23 cellular contexts compared by ENCODE assay signal in genomic region chr18:4353853-4354418, GRCh38.
"Had no signal": no experiment of that assay in that cellular context is flagged by ENCODE, and none has a peak within 500 bp of the region (broad histone marks: within the 10 kb centered on the region; RNA-seq: fewer than 3 reads in every experiment).

No MANE protein-coding gene starts in this region.

- H3K9me3 ChIP-seq: neutrophil, pancreas, psoas muscle, right atrium auricular region, testis, vagina had no signal

- H3K4me3 ChIP-seq: pancreas, psoas muscle, right atrium auricular region, spleen, testis, vagina had no signal

- H3K27me3 Mint-ChIP-seq: activated CD4-positive, alpha-beta memory T cell treated with anti-CD3 and anti-CD28 coated beads for 36 hours; activated naive CD4-positive, alpha-beta T cell treated with anti-CD3 and anti-CD28 coated beads, Interleukin-2, amount 10 ng/mL, durations not matched to agents 7 days and 5 days; natural killer cell treated with Interleukin-12 subunit alpha and Interleukin-12 subunit beta and Interleukin-15 and Interleukin-18, amount 100 ng/mL, for 72 hours had no signal

- H3K36me3 Mint-ChIP-seq: activated CD4-positive, alpha-beta memory T cell treated with anti-CD3 and anti-CD28 coated beads for 36 hours; activated naive CD4-positive, alpha-beta T cell treated with anti-CD3 and anti-CD28 coated beads, Interleukin-2, amount 10 ng/mL, durations not matched to agents 7 days and 5 days; natural killer cell treated with Interleukin-12 subunit alpha and Interleukin-12 subunit beta and Interleukin-15 and Interleukin-18, amount 100 ng/mL, for 72 hours; type B pancreatic cell had no signal

- ATAC-seq: activated T-cell treated with anti-CD3 and anti-CD28 coated beads, Interleukin-2, amount 50 U/mL, for 72 hours; left ventricle myocardium superior; natural killer cell treated with Interleukin-12 subunit alpha and Interleukin-12 subunit beta and Interleukin-15 and Interleukin-18, amount 100 ng/mL, for 72 hours; pancreas; psoas muscle had no signal

- H3K36me3 ChIP-seq: neutrophil, pancreas, right atrium auricular region, spleen, vagina had no signal

- DNase-seq: activated CD4-positive, alpha-beta memory T cell treated with anti-CD3 and anti-CD28 coated beads for 36 hours; activated CD4-positive, alpha-beta T cell treated with anti-CD3 and anti-CD28 coated beads for 48 hours; activated effector memory CD4-positive, alpha-beta T cell treated with anti-CD3 and anti-CD28 coated beads, Interleukin-2, amount 50 U/mL, for 16 hours; activated naive CD4-positive, alpha-beta T cell treated with anti-CD3 and anti-CD28 coated beads, Interleukin-2, amount 10 ng/mL, durations not matched to agents 7 days and 5 days; activated T-cell treated with anti-CD3 and anti-CD28 coated beads, Interleukin-2, amount 50 U/mL, for 72 hours; amygdala; cerebellar nuclear complex; cortex of kidney; left ventricle myocardium superior; mammary epithelial cell; pancreas; psoas muscle; spleen; stimulated activated CD4-positive, alpha-beta T cell treated with anti-CD3 and anti-CD28 coated beads, Interleukin-4, amount 100 ng/mL, for 1 hour; stimulated activated naive CD4-positive, alpha-beta T cell; T1000; testis had no signal

- H3K4me3 Mint-ChIP-seq: activated CD4-positive, alpha-beta memory T cell treated with anti-CD3 and anti-CD28 coated beads for 36 hours; activated naive CD4-positive, alpha-beta T cell treated with anti-CD3 and anti-CD28 coated beads, Interleukin-2, amount 10 ng/mL, durations not matched to agents 7 days and 5 days; activated T-cell treated with anti-CD3 and anti-CD28 coated beads, Interleukin-2, amount 50 U/mL, for 72 hours; natural killer cell treated with Interleukin-12 subunit alpha and Interleukin-12 subunit beta and Interleukin-15 and Interleukin-18, amount 100 ng/mL, for 72 hours; type B pancreatic cell had no signal

- H3K4me1 ChIP-seq: pancreas, psoas muscle, right atrium auricular region, spleen, testis had no signal

- H3K4me1 Mint-ChIP-seq: activated naive CD4-positive, alpha-beta T cell treated with anti-CD3 and anti-CD28 coated beads, Interleukin-2, amount 10 ng/mL, durations not matched to agents 7 days and 5 days had no signal

- H3K27ac Mint-ChIP-seq: activated CD4-positive, alpha-beta memory T cell treated with anti-CD3 and anti-CD28 coated beads for 36 hours; activated naive CD4-positive, alpha-beta T cell treated with anti-CD3 and anti-CD28 coated beads, Interleukin-2, amount 10 ng/mL, durations not matched to agents 7 days and 5 days; activated T-cell treated with anti-CD3 and anti-CD28 coated beads, Interleukin-2, amount 50 U/mL, for 72 hours; natural killer cell treated with Interleukin-12 subunit alpha and Interleukin-12 subunit beta and Interleukin-15 and Interleukin-18, amount 100 ng/mL, for 72 hours; type B pancreatic cell had no signal

- H3K27me3 ChIP-seq: neutrophil, pancreas, right atrium auricular region, testis, vagina had no signal

- H3K9me3 Mint-ChIP-seq: type B pancreatic cell had no signal

- H3K27ac ChIP-seq: epithelial cell of prostate, neutrophil, pancreas, psoas muscle, right atrium auricular region, spleen, testis, vagina had no signal
